12 cellular contexts compared by ENCODE assay signal in genomic region chr2:45675130-45675812, GRCh38. TPM values are rescaled to one million over a fixed set of nuclear protein-coding genes. Genes with fewer than 3 reads are reported as not detected.
A peak's percentile ranks its signal among the peaks of the same experiment; 100 is the strongest.
DNase-seq lines count a peak whose midpoint lies in the region; ATAC-seq and TF ChIP-seq lines count a peak whose summit lies in the region.
"Had no signal": no experiment of that assay in that cellular context is flagged by ENCODE, and none has a peak within 500 bp of the region (broad histone marks: within the 10 kb centered on the region; RNA-seq: fewer than 3 reads in every experiment).

No MANE protein-coding gene starts in this region.

- H3K27me3 Mint-ChIP-seq in neural progenitor cell (ENCODE audit: insufficient read depth, low read depth) = peaks cover 2% of the 10 kb centered on the region
- H3K27me3 Mint-ChIP-seq: activated naive CD4-positive, alpha-beta T cell treated with anti-CD3 and anti-CD28 coated beads, Interleukin-2, amount 50 U/mL, for 24 hours had no signal

- no peak overlapping the region for H3K9ac ChIP-seq in neural progenitor cell

- no peaks in the 10 kb centered on the region for H3K27me3 ChIP-seq in neural progenitor cell

- H3K27ac Mint-ChIP-seq in neural progenitor cell = peak overlapping the region; percentile 61
- H3K27ac Mint-ChIP-seq: T-helper 2 cell treated with Interferon-gamma antibody and Interleukin-4, amounts not matched to agents 5 μg/mL and 100 μg/mL, for 36 hours had no signal

- peaks cover 8% of the 10 kb centered on the region for H3K4me1 Mint-ChIP-seq in neural progenitor cell

- no peaks in the 10 kb centered on the region for H3K4me1 ChIP-seq in neural progenitor cell

- H3K27ac ChIP-seq in neural progenitor cell = no peak overlapping the region
- H3K27ac ChIP-seq: psoas muscle had no signal

- no peaks in the 10 kb centered on the region for H3K79me2 ChIP-seq in neural progenitor cell (ENCODE audit: low read depth)

- H3K36me3 Mint-ChIP-seq in neural progenitor cell = no peaks in the 10 kb centered on the region

- TF ChIP-seq CTCF in fibroblast of the aortic adventitia (IDR thresholded peaks at IDR 0.05; ENCODE audit: insufficient read depth, low read length) (no peak), neural progenitor cell (IDR thresholded peaks at IDR 0.05) (no peak)

- H3K9me3 Mint-ChIP-seq in neural progenitor cell = no peaks in the 10 kb centered on the region
- H3K9me3 Mint-ChIP-seq: activated naive CD4-positive, alpha-beta T cell treated with anti-CD3 and anti-CD28 coated beads, Interleukin-2, amount 50 U/mL, for 24 hours; T-helper 2 cell treated with Interferon-gamma antibody and Interleukin-4, amounts not matched to agents 5 μg/mL and 100 μg/mL, for 36 hours had no signal

- H3K4me2 ChIP-seq in neural progenitor cell = no peak overlapping the region

- H2AFZ ChIP-seq in neural progenitor cell (replicated peaks) = no peak overlapping the region

- no peak for ATAC-seq in GM19023 (IDR thresholded peaks at IDR 0.05; ENCODE audit: unreplicated experiment)

- DNase-seq in DMS 273 (lab: John Stamatoyannopoulos, UW; ENCODE audit: unreplicated experiment) (peak; percentile 85), NCI-H526 (lab: John Stamatoyannopoulos, UW) (peak; percentile 71 to 85), fibroblast of the aortic adventitia (ENCODE audit: low read depth) (peak; percentile 69), neural progenitor cell (ENCODE audit: low spot score) (no peak), activated T-cell treated with anti-CD3 and anti-CD28 coated beads for 4 hours (no peak), iPS-NIHi7 (ENCODE audit: extremely low spot score) (no peak), D341Med (ENCODE audit: low spot score) (no peak)
- DNase-seq: foreskin melanocyte, psoas muscle had no signal

- H3K4me3 ChIP-seq in fibroblast of the aortic adventitia (ENCODE audit: low read depth, low read length) (no peak overlapping the region), neural progenitor cell (no peak overlapping the region)
- H3K4me3 ChIP-seq: psoas muscle had no signal

- H4K20me1 ChIP-seq in neural progenitor cell (ENCODE audit: low read depth) = no peaks in the 10 kb centered on the region

- H3K4me3 Mint-ChIP-seq in neural progenitor cell = no peak overlapping the region
- H3K4me3 Mint-ChIP-seq: activated naive CD4-positive, alpha-beta T cell treated with anti-CD3 and anti-CD28 coated beads, Interleukin-2, amount 50 U/mL, for 24 hours; T-helper 2 cell treated with Interferon-gamma antibody and Interleukin-4, amounts not matched to agents 5 μg/mL and 100 μg/mL, for 36 hours had no signal

- no peaks in the 10 kb centered on the region for H3K9me3 ChIP-seq in neural progenitor cell (ENCODE audit: low read depth)
- H3K9me3 ChIP-seq: psoas muscle had no signal

- H3F3A ChIP-seq in neural progenitor cell (ENCODE audit: low read depth) = no peaks in the 10 kb centered on the region

- no peaks in the 10 kb centered on the region for H3K36me3 ChIP-seq in neural progenitor cell

RNA-seq across cellular contexts. Expression of gene PRKCE, which starts 23.8 kb away (rescaled TPM):
- total RNA-seq in fibroblast of the aortic adventitia (ENCODE audit: low replicate concordance) (12.5 and 17.9 TPM in 2 replicates), neural progenitor cell (ENCODE audit: low replicate concordance) (2.9 and 4.1 TPM in 2 replicates)

Comparison
In these comparisons a context has a peak if more than half of its experiments do, and no peak if none do; other contexts are left out.
1. DNase-seq: peak in DMS 273 (single experiment), NCI-H526 (2 of 2) and fibroblast of the aortic adventitia (single experiment); none in neural progenitor cell (single experiment), activated T-cell treated with anti-CD3 and anti-CD28 coated beads for 4 hours (single experiment), iPS-NIHi7 (single experiment) and D341Med (single experiment).